25 cellular contexts compared by ENCODE assay signal in the genomic region with DNA sequence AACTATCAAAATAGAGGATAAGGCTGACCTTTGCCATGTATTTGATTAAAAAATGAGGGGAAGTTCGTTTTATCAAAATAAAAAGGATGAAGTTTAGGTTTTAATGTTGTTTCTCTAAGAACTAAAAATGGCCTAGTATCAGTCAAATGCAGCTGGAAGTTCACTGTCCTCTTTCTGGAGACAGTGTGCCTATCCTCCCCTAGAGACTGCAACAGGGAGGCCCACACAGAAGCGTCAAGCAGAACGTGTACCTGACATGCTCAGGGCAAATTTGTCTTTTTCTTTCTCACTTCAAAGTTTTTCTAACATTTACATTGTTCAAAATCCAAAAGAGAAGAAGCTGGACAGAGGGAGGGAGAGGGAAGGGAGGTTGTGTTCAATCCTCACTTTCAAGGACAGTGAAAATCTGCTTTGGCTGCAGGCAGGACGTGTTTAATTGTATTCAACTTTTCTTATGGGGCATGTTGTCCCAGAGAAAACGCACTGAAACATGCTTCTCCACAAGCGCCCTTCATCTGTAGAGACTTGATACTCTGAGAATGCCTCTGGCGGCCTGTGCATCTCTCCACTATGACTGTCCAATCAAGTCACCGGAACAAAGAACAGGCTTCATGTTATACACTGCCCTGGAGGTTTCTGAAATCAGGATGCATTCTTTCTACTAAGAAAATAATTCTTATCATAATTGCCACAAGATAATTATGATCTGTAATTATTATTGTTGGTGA.
"Had no signal": no experiment of that assay in that cellular context is flagged by ENCODE, and none has a peak within 500 bp of the region (broad histone marks: within the 10 kb centered on the region; RNA-seq: fewer than 3 reads in every experiment).

No MANE protein-coding gene starts in this region.

- H3K4me1 Mint-ChIP-seq: activated T-helper 17 cell treated with anti-CD3 and anti-CD28 coated beads, Interleukin-2, amount 50 U/mL, for 72 hours; endodermal cell; immature natural killer cell had no signal

- ATAC-seq: activated naive CD4-positive, alpha-beta T cell treated with anti-CD3 and anti-CD28 coated beads, Interleukin-2, amount 50 U/mL, for 72 hours; activated T-helper 17 cell treated with anti-CD3 and anti-CD28 coated beads, Interleukin-2, amount 50 U/mL, for 72 hours; left lung; natural killer cell treated with Interleukin-12 subunit alpha and Interleukin-12 subunit beta and Interleukin-15 and Interleukin-18, amount 100 ng/mL, for 72 hours; stimulated activated naive B cell treated with anti-CD40 and anti-IgM and Interleukin-4, amounts not matched to agents 10 μg/mL and 1 μg/mL and 100 μg/mL, for 72 hours had no signal

- H3K36me3 Mint-ChIP-seq: activated naive CD4-positive, alpha-beta T cell treated with anti-CD3 and anti-CD28 coated beads, Interleukin-2, amount 50 U/mL, for 72 hours had no signal

- H3K27ac Mint-ChIP-seq: activated T-helper 17 cell treated with anti-CD3 and anti-CD28 coated beads, Interleukin-2, amount 50 U/mL, for 72 hours; endodermal cell; natural killer cell treated with Interleukin-12 subunit alpha and Interleukin-12 subunit beta and Interleukin-15 and Interleukin-18, amount 100 ng/mL, for 72 hours; stimulated activated naive B cell treated with anti-CD40 and anti-IgM and Interleukin-4, amounts not matched to agents 10 μg/mL and 1 μg/mL and 100 μg/mL, for 72 hours had no signal

- DNase-seq: activated CD8-positive, alpha-beta memory T cell treated with anti-CD3 and anti-CD28 coated beads for 24 hours; activated CD8-positive, alpha-beta memory T cell treated with anti-CD3 and anti-CD28 coated beads, Interleukin-2, amount 50 U/mL, for 4 hours; activated T-cell treated with anti-CD3 and anti-CD28 coated beads, Interleukin-2, amount 50 U/mL, for 24 hours; aorta; cerebellar nuclear complex; cortex of kidney; endodermal cell; immature natural killer cell; left lung; mammary epithelial cell; nucleus accumbens; SK-N-SH; small intestine; stimulated activated CD4-positive, alpha-beta T cell treated with anti-CD3 and anti-CD28 coated beads, Interleukin-15, amount 100 ng/mL, for 24 hours; stimulated activated CD4-positive, alpha-beta T cell treated with anti-CD3 and anti-CD28 coated beads, Interleukin-2, amount 100 ng/mL, for 48 hours; stimulated activated CD8-positive, alpha-beta memory T cell treated with anti-CD3 and anti-CD28 coated beads, Interleukin-4, amount 100 ng/mL, for 48 hours; stimulated activated naive B cell treated with anti-CD40 and anti-IgM and Interleukin-4, amounts not matched to agents 10 μg/mL and 1 μg/mL and 100 μg/mL, for 72 hours; upper lobe of left lung had no signal

- H3K27me3 Mint-ChIP-seq: activated T-cell treated with anti-CD3 and anti-CD28 coated beads, Interleukin-2, amount 50 U/mL, for 24 hours; activated T-helper 17 cell treated with anti-CD3 and anti-CD28 coated beads, Interleukin-2, amount 50 U/mL, for 72 hours; natural killer cell treated with Interleukin-12 subunit alpha and Interleukin-12 subunit beta and Interleukin-15 and Interleukin-18, amount 100 ng/mL, for 72 hours; stimulated activated naive B cell treated with anti-CD40 and anti-IgM and Interleukin-4, amounts not matched to agents 10 μg/mL and 1 μg/mL and 100 μg/mL, for 72 hours had no signal

- H3K27ac ChIP-seq: breast epithelium, epithelial cell of prostate, hepatocyte, left lung, parathyroid adenoma, upper lobe of left lung had no signal

- H3K9me3 Mint-ChIP-seq: activated naive CD4-positive, alpha-beta T cell treated with anti-CD3 and anti-CD28 coated beads, Interleukin-2, amount 50 U/mL, for 72 hours; activated T-cell treated with anti-CD3 and anti-CD28 coated beads, Interleukin-2, amount 50 U/mL, for 24 hours; activated T-helper 17 cell treated with anti-CD3 and anti-CD28 coated beads, Interleukin-2, amount 50 U/mL, for 72 hours; endodermal cell; immature natural killer cell; natural killer cell treated with Interleukin-12 subunit alpha and Interleukin-12 subunit beta and Interleukin-15 and Interleukin-18, amount 100 ng/mL, for 72 hours; stimulated activated naive B cell treated with anti-CD40 and anti-IgM and Interleukin-4, amounts not matched to agents 10 μg/mL and 1 μg/mL and 100 μg/mL, for 72 hours had no signal

- H3K4me3 Mint-ChIP-seq: activated T-cell treated with anti-CD3 and anti-CD28 coated beads, Interleukin-2, amount 50 U/mL, for 24 hours; activated T-helper 17 cell treated with anti-CD3 and anti-CD28 coated beads, Interleukin-2, amount 50 U/mL, for 72 hours; endodermal cell; immature natural killer cell; natural killer cell treated with Interleukin-12 subunit alpha and Interleukin-12 subunit beta and Interleukin-15 and Interleukin-18, amount 100 ng/mL, for 72 hours; stimulated activated naive B cell treated with anti-CD40 and anti-IgM and Interleukin-4, amounts not matched to agents 10 μg/mL and 1 μg/mL and 100 μg/mL, for 72 hours had no signal
